In the genomic region with DNA sequence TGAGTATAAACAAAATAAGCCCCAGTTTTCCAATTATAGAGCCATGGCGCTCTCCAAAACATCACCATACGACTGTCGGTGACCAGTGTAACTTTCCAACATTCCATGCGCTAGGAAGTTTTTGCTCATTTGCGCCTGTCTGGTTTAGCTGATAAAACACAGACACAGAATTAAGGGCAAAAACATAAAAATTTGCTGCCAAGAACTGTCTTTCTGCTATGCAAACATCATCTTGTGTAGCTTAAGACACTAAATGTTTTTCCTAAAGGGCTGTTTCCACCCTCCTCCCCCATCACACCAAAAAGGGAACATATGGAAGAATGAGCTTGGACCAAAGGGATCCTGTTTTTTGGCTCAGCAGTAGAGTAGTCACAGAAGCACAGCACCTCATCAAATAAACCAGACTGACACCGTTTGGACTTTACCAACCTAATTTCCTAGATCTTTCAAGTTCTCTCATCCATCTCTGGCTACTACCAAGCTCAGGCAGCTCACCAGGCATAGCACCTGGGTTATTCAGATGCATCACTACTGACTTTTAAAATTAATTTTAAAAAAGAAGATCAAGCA, we compare ENCODE assay signal across 29 cellular contexts.
A peak's percentile ranks its signal among the peaks of the same experiment; 100 is the strongest.
DNase-seq lines count a peak whose midpoint lies in the region; ATAC-seq, FAIRE-seq and TF ChIP-seq lines count a peak whose summit lies in the region.
"Had no signal": no experiment of that assay in that cellular context is flagged by ENCODE, and none has a peak within 500 bp of the region (broad histone marks: within the 10 kb centered on the region; RNA-seq: fewer than 3 reads in every experiment).

No MANE protein-coding gene starts in this region.

- intact Hi-C loops in left cardiac atrium (cut with DNase I) = no loop called here
- intact Hi-C loops in heart right ventricle (cut with DNase I) = no loop called here
- intact Hi-C loops in left lung (cut with DNase I) = no loop called here
- intact Hi-C loops in activated CD4-positive, alpha-beta T cell treated with anti-CD3 and anti-CD28 coated beads for 36 hours (cut with DNase I, micrococcal nuclease) = no loop called here

- no peak for TF ChIP-seq CTCF in heart right ventricle (IDR thresholded peaks at IDR 0.05)
- no peak for TF ChIP-seq CTCF in left lung (IDR thresholded peaks at IDR 0.05)

- ATAC-seq in left cardiac atrium = peak; percentile 19 to 34
- no peak for ATAC-seq in heart right ventricle
- peak; percentile 15 for ATAC-seq in left lung
- ATAC-seq in activated CD4-positive, alpha-beta T cell treated with anti-CD3 and anti-CD28 coated beads for 36 hours = no peak
- ATAC-seq in HG02798 (IDR thresholded peaks at IDR 0.05; ENCODE audit: poor library complexity, unreplicated experiment) = no peak
- ATAC-seq: HCT116, K562 had no signal

- no peaks in the 10 kb centered on the region for H3K36me3 ChIP-seq in heart right ventricle
- no peaks in the 10 kb centered on the region for H3K36me3 ChIP-seq in left lung
- H3K36me3 ChIP-seq: BE2C, Peyer's patch had no signal

- WGBS in heart right ventricle, 2 donors = 44 to 45% methylated on average over 6 of the region's 6 CpGs

- H3K4me1 ChIP-seq in heart right ventricle (peaks cover 0 to 54% (median 22%) of the 10 kb centered on the region in 9 donors), left lung (no peaks in the 10 kb centered on the region)
- H3K4me1 ChIP-seq: BE2C had no signal

- H3K27ac Mint-ChIP-seq in activated CD4-positive, alpha-beta T cell treated with anti-CD3 and anti-CD28 coated beads for 36 hours = no peak overlapping the region
- H3K27ac Mint-ChIP-seq: CD14-positive monocyte; CD8-positive, alpha-beta memory T cell had no signal

- CTCF ChIA-PET in activated CD4-positive, alpha-beta T cell treated with anti-CD3 and anti-CD28 coated beads for 36 hours (lab: Charles Lee) = interaction anchor here (0.6 kb wide), 1 partner anchor 85 kb away, joined by 3 read pairs; no protein-coding TSS in a partner anchor

- H3K4me1 Mint-ChIP-seq in activated CD4-positive, alpha-beta T cell treated with anti-CD3 and anti-CD28 coated beads for 36 hours = no peaks in the 10 kb centered on the region
- H3K4me1 Mint-ChIP-seq: CD8-positive, alpha-beta memory T cell had no signal

- H3K27ac ChIP-seq in heart right ventricle (no peak overlapping the region), left lung (no peak overlapping the region)
- H3K27ac ChIP-seq: Peyer's patch had no signal

- H3K4me3 ChIP-seq in heart right ventricle = no peak overlapping the region
- no peak overlapping the region for H3K4me3 ChIP-seq in left lung
- H3K4me3 ChIP-seq: K562, Peyer's patch had no signal

- no peaks in the 10 kb centered on the region for H3K9me3 Mint-ChIP-seq in activated CD4-positive, alpha-beta T cell treated with anti-CD3 and anti-CD28 coated beads for 36 hours (ENCODE audit: low read depth)
- H3K9me3 Mint-ChIP-seq: CD14-positive monocyte had no signal

- no peaks in the 10 kb centered on the region for H3K27me3 Mint-ChIP-seq in activated CD4-positive, alpha-beta T cell treated with anti-CD3 and anti-CD28 coated beads for 36 hours
- H3K27me3 Mint-ChIP-seq: CD8-positive, alpha-beta memory T cell had no signal

- FAIRE-seq in endometrium (lab: Jason Lieb, UNC) = peak; percentile 98
- FAIRE-seq: GM19239, K562 had no signal

- DNase-seq in left cardiac atrium (no peak), heart right ventricle (no peak), left lung (no peak), HK-2 (ENCODE audit: unreplicated experiment) (no peak), HPDE6-E6E7 (ENCODE audit: extremely low spot score) (no peak)
- DNase-seq in activated CD4-positive, alpha-beta T cell treated with anti-CD3 and anti-CD28 coated beads for 36 hours = no peak
- DNase-seq: 8988T; ACHN; BE2C; CD8-positive, alpha-beta memory T cell; DMS153; DND-41; Kasumi-1; MV-4-11; NCI-H1105; NCI-H1436 treated with DMSO at 0.1 percent for 48 hours; NCI-H187 treated with DMSO at 0.1 percent for 48 hours; NCI-H2171 treated with DMSO at 0.1 percent for 48 hours; NCI-H345; NCI-H526; NCI-H82; Peyer's patch; SHP77 treated with DMSO at 0.1 percent for 48 hours had no signal

- no peaks in the 10 kb centered on the region for H3K27me3 ChIP-seq in heart right ventricle
- no peaks in the 10 kb centered on the region for H3K27me3 ChIP-seq in left lung
- H3K27me3 ChIP-seq: BE2C, Peyer's patch had no signal

- H3K9me3 ChIP-seq in heart right ventricle (no peaks in the 10 kb centered on the region), left lung (no peaks in the 10 kb centered on the region)
- H3K9me3 ChIP-seq: BE2C, Peyer's patch had no signal

- no peak overlapping the region for H3K4me3 Mint-ChIP-seq in activated CD4-positive, alpha-beta T cell treated with anti-CD3 and anti-CD28 coated beads for 36 hours
- H3K4me3 Mint-ChIP-seq: CD14-positive monocyte; CD8-positive, alpha-beta memory T cell had no signal

- POLR2A ChIA-PET in activated CD4-positive, alpha-beta T cell treated with anti-CD3 and anti-CD28 coated beads for 36 hours (lab: Charles Lee) = no interaction called here

- H3K36me3 Mint-ChIP-seq in activated CD4-positive, alpha-beta T cell treated with anti-CD3 and anti-CD28 coated beads for 36 hours (ENCODE audit: low read depth) = no peaks in the 10 kb centered on the region
- H3K36me3 Mint-ChIP-seq: CD14-positive monocyte; CD8-positive, alpha-beta memory T cell had no signal

Comparison
In these comparisons a context has a peak if more than half of its experiments do, and no peak if none do; other contexts are left out.
1. ATAC-seq: peak in left cardiac atrium (2 of 2) and left lung (single experiment); none in heart right ventricle (0 of 8), activated CD4-positive, alpha-beta T cell treated with anti-CD3 and anti-CD28 coated beads for 36 hours (single experiment) and HG02798 (single experiment).